21 cellular contexts compared by ENCODE assay signal in genomic region chr7:25804154-25804553, GRCh38.
DNase-seq lines count a peak whose midpoint lies in the region; ATAC-seq, FAIRE-seq and TF ChIP-seq lines count a peak whose summit lies in the region.
"Had no signal": no experiment of that assay in that cellular context is flagged by ENCODE, and none has a peak within 500 bp of the region (broad histone marks: within the 10 kb centered on the region; RNA-seq: fewer than 3 reads in every experiment).

No MANE protein-coding gene starts in this region.

- no peaks in the 10 kb centered on the region for H3K9me3 ChIP-seq in keratinocyte (ENCODE audit: control insufficient read depth, low read depth, low read length)
- H3K9me3 ChIP-seq in uterus: no peaks in the 10 kb centered on the region
- H3K9me3 ChIP-seq in CD4-positive, alpha-beta T cell (ENCODE audit: control insufficient read depth, low read length): no peaks in the 10 kb centered on the region
- H3K9me3 ChIP-seq: heart left ventricle had no signal

- H3K27me3 ChIP-seq in keratinocyte (ENCODE audit: control insufficient read depth, extremely low read depth, insufficient read depth, low read length) (no peaks in the 10 kb centered on the region), uterus (no peaks in the 10 kb centered on the region)
- no peaks in the 10 kb centered on the region for H3K27me3 ChIP-seq in CD4-positive, alpha-beta T cell (ENCODE audit: control insufficient read depth, insufficient read depth, low read length)
- H3K27me3 ChIP-seq: cardiac muscle cell, heart left ventricle had no signal

- no peaks in the 10 kb centered on the region for H3K9me1 ChIP-seq in keratinocyte (ENCODE audit: control insufficient read depth, extremely low read depth, insufficient read depth, low read length)

- no peaks in the 10 kb centered on the region for H4K20me1 ChIP-seq in keratinocyte (ENCODE audit: control insufficient read depth, extremely low read depth, insufficient read depth, low read length)

- CTCF ChIA-PET in CD4-positive, alpha-beta T cell (lab: Charles Lee): no interaction called here

- H3K27ac ChIP-seq in keratinocyte (ENCODE audit: control insufficient read depth, insufficient read depth, low read length) (no peak overlapping the region), uterus (peak overlapping the region; percentile 75 to 87)
- H3K27ac ChIP-seq in CD4-positive, alpha-beta T cell (ENCODE audit: low read depth, low read length): no peak overlapping the region
- H3K27ac ChIP-seq: cardiac muscle cell, dorsolateral prefrontal cortex, heart left ventricle had no signal

- dilution Hi-C loops in keratinocyte (cut with MboI; ENCODE audit: extremely low pct_ligation_motif_present, low sequenced_read_pairs): no loop called here

- H2AFZ ChIP-seq in keratinocyte (ENCODE audit: control insufficient read depth, low read length): no peak overlapping the region

- no peak for TF ChIP-seq POLR2A in uterus (IDR thresholded peaks at IDR 0.05)

- no peak overlapping the region for H3K9ac ChIP-seq in keratinocyte (ENCODE audit: control insufficient read depth, extremely low read depth, insufficient read depth, low read length)

- no peaks in the 10 kb centered on the region for H3K79me2 ChIP-seq in keratinocyte (ENCODE audit: control insufficient read depth, insufficient read depth, low read length)

- POLR2A ChIA-PET in CD4-positive, alpha-beta T cell (lab: Charles Lee): interaction anchor here (0.6 kb wide), 1 partner anchor 87 kb away, joined by 3 read pairs; no protein-coding TSS in a partner anchor

- no peak for ATAC-seq in CD4-positive, alpha-beta T cell (ENCODE audit: poor library complexity)
- ATAC-seq: activated naive CD8-positive, alpha-beta T cell treated with anti-CD3 and anti-CD28 coated beads, Interleukin-2, amount 50 U/mL, for 24 hours; activated T-helper 17 cell treated with anti-CD3 and anti-CD28 coated beads, Interleukin-2, amount 50 U/mL, for 72 hours; heart left ventricle; naive thymus-derived CD8-positive, alpha-beta T cell had no signal

- H3K9me3 Mint-ChIP-seq in CD4-positive, alpha-beta T cell: no peaks in the 10 kb centered on the region
- H3K9me3 Mint-ChIP-seq: activated naive CD8-positive, alpha-beta T cell treated with anti-CD3 and anti-CD28 coated beads, Interleukin-2, amount 50 U/mL, for 24 hours; activated T-helper 17 cell treated with anti-CD3 and anti-CD28 coated beads, Interleukin-2, amount 50 U/mL, for 72 hours; naive thymus-derived CD8-positive, alpha-beta T cell had no signal

- TF ChIP-seq CTCF in keratinocyte (optimal IDR thresholded peaks at IDR 0.05 in 1 of 3, IDR thresholded peaks at IDR 0.05 in 1 of 3, conservative IDR thresholded peaks at IDR 0.05 in 1 of 3; ENCODE audit: extremely low read depth in 1 of 3, insufficient read depth in 2 of 3, low read length in 3 of 3) (no peak), uterus (IDR thresholded peaks at IDR 0.05) (no peak)
- TF ChIP-seq CTCF in CD4-positive, alpha-beta T cell (IDR thresholded peaks at IDR 0.05): no peak

- H3K36me3 ChIP-seq in keratinocyte (ENCODE audit: control insufficient read depth in 2 of 2, extremely low read depth in 1 of 2, insufficient read depth in 2 of 2, low read length in 2 of 2) (no peaks in the 10 kb centered on the region), uterus (no peaks in the 10 kb centered on the region)
- H3K36me3 ChIP-seq: cardiac muscle cell, heart left ventricle had no signal

- no peak overlapping the region for H3K4me3 Mint-ChIP-seq in CD4-positive, alpha-beta T cell
- H3K4me3 Mint-ChIP-seq: activated naive CD8-positive, alpha-beta T cell treated with anti-CD3 and anti-CD28 coated beads, Interleukin-2, amount 50 U/mL, for 24 hours; activated T-helper 17 cell treated with anti-CD3 and anti-CD28 coated beads, Interleukin-2, amount 50 U/mL, for 72 hours; naive thymus-derived CD8-positive, alpha-beta T cell had no signal

- no peak overlapping the region for H3K27ac Mint-ChIP-seq in CD4-positive, alpha-beta T cell
- H3K27ac Mint-ChIP-seq: activated naive CD8-positive, alpha-beta T cell treated with anti-CD3 and anti-CD28 coated beads, Interleukin-2, amount 50 U/mL, for 24 hours; naive thymus-derived CD8-positive, alpha-beta T cell; progenitor cell of endocrine pancreas had no signal

- peaks cover 28% of the 10 kb centered on the region for H3K4me1 ChIP-seq in keratinocyte (ENCODE audit: control insufficient read depth, extremely low read depth, insufficient read depth, low read length)
- peaks cover 10 to 36% of the 10 kb centered on the region in 2 donors for H3K4me1 ChIP-seq in uterus
- H3K4me1 ChIP-seq: heart left ventricle had no signal

- DNase-seq in NCI-H1694 treated with DMSO at 0.1 percent for 48 hours (lab: John Stamatoyannopoulos, UW) (peak; percentile 19), NCI-H1694 (lab: John Stamatoyannopoulos, UW) (no peak), keratinocyte (ENCODE audit: low read depth, low spot score) (peak; percentile 81), uterus (no peak), T-helper 2 cell (no peak), NCI-H524 treated with DMSO at 0.1 percent for 48 hours (lab: John Stamatoyannopoulos, UW) (no peak)
- DNase-seq in CD4-positive, alpha-beta T cell: no peak
- DNase-seq: activated CD4-positive, CD25-positive, alpha-beta regulatory T cell treated with anti-CD3 and anti-CD28 coated beads, Interleukin-2, amount 50 U/mL, for 72 hours; activated naive CD8-positive, alpha-beta T cell treated with anti-CD3 and anti-CD28 coated beads, Interleukin-2, amount 50 U/mL, for 24 hours; dorsolateral prefrontal cortex; heart left ventricle; naive thymus-derived CD8-positive, alpha-beta T cell; NCI-H1930; SIG-M5; stimulated activated CD8-positive, alpha-beta memory T cell treated with anti-CD3 and anti-CD28 coated beads, Interleukin-4, amount 100 ng/mL, for 48 hours; substantia nigra had no signal

- no peaks in the 10 kb centered on the region for H3K4me1 Mint-ChIP-seq in CD4-positive, alpha-beta T cell (ENCODE audit: low read depth)
- H3K4me1 Mint-ChIP-seq: activated naive CD8-positive, alpha-beta T cell treated with anti-CD3 and anti-CD28 coated beads, Interleukin-2, amount 50 U/mL, for 24 hours; activated T-helper 17 cell treated with anti-CD3 and anti-CD28 coated beads, Interleukin-2, amount 50 U/mL, for 72 hours; naive thymus-derived CD8-positive, alpha-beta T cell had no signal

- peaks cover 25% of the 10 kb centered on the region for H3K27me3 Mint-ChIP-seq in CD4-positive, alpha-beta T cell

- peak overlapping the region; percentile 65 for H3K4me2 ChIP-seq in keratinocyte (ENCODE audit: control insufficient read depth, extremely low read depth, insufficient read depth, low read depth, low read length)

- intact Hi-C loops in uterus (cut with DNase I; ENCODE audit: low total_unique reads): no loop called here
- intact Hi-C loops in CD4-positive, alpha-beta T cell (cut with DNase I, micrococcal nuclease): no loop called here

- peak overlapping the region in 1 of 3 experiments; percentile 28 for H3K4me3 ChIP-seq in keratinocyte (ENCODE audit: control insufficient read depth in 2 of 3, extremely low read depth in 1 of 3, insufficient read depth in 2 of 3, low read depth in 1 of 3, low read length in 3 of 3)
- no peak overlapping the region for H3K4me3 ChIP-seq in uterus
- H3K4me3 ChIP-seq: cardiac muscle cell, dorsolateral prefrontal cortex, heart left ventricle had no signal

- H3K36me3 Mint-ChIP-seq in CD4-positive, alpha-beta T cell (ENCODE audit: low read depth): no peaks in the 10 kb centered on the region
- H3K36me3 Mint-ChIP-seq: naive thymus-derived CD8-positive, alpha-beta T cell had no signal

- FAIRE-seq in TTC549 (lab: Jason Lieb, UNC): peak; percentile 88
- peak; percentile 96 for FAIRE-seq in keratinocyte (lab: Jason Lieb, UNC)
- FAIRE-seq: D721Med had no signal

Comparison
In these comparisons a context has a peak if more than half of its experiments do, and no peak if none do; other contexts are left out.
1. DNase-seq: peak in NCI-H1694 treated with DMSO at 0.1 percent for 48 hours (single experiment) and keratinocyte (single experiment); none in NCI-H1694 (single experiment), uterus (0 of 2), T-helper 2 cell (0 of 5), CD4-positive, alpha-beta T cell (0 of 10) and NCI-H524 treated with DMSO at 0.1 percent for 48 hours (single experiment).
2. H3K27ac ChIP-seq: peak in uterus (2 of 2); none in keratinocyte (single experiment) and CD4-positive, alpha-beta T cell (single experiment).